In the genomic region with DNA sequence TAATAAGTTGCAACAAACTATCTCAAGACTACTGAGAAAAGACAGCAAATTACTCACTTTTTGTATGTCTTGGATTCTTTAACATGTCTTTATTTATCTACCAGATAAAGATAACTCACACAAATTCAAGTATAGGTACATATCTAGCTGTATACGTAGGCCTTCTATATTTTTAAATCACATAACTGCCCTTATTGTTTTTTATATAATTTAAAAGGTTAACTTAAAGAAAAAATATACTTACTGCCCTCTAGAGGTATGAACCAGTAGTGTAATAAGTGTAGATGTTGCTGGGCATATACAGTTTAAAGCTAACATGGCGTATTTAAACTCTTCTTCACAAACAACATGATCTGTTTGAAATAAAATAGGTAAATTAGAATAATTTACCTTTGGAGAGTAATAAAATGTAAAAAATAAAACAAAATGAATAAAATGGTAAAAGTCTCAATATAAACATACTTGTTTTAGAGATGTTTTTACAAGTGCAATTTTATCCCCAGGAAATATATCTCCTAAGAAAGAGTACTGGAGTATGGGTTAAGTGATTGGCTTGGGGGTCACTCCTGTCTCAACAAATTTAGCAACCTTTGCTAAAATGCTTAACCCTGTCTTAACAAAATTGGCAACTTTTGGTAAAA, we compare ENCODE assay signal across 8 cellular contexts.
DNase-seq lines count a peak whose midpoint lies in the region; ATAC-seq, FAIRE-seq and TF ChIP-seq lines count a peak whose summit lies in the region.

No MANE protein-coding gene starts in this region.

- no peaks in the 10 kb centered on the region for H4K20me1 ChIP-seq in GM23248 (ENCODE audit: insufficient read depth)
- H4K20me1 ChIP-seq in GM12878 (ENCODE audit: control insufficient read depth, insufficient read depth): no peaks in the 10 kb centered on the region

- peak; percentile 72 for ATAC-seq in GM12878

- TF ChIP-seq CTCF in LNCAP (IDR thresholded peaks at IDR 0.05) (peak; percentile 71), GM12878 (IDR thresholded peaks at IDR 0.05 in 2 of 3, conservative IDR thresholded peaks at IDR 0.05 in 1 of 3; ENCODE audit: control insufficient read depth in 2 of 3, extremely low read depth in 1 of 3, insufficient read depth in 1 of 3, low read depth in 3 of 3, low read length in 3 of 3) (peak; percentile 34 to 43 (median 43); a peak in 3 of 6 replicates)

- RAD21 ChIA-PET in GM12878 (lab: Charles Lee; ENCODE audit: unreplicated experiment): interaction anchor here (1.0 to 1.2 kb wide), 2 partner anchors 17 to 225 kb away, joined by 3 to 4 read pairs; no protein-coding TSS in a partner anchor

- no peak for TF ChIP-seq POLR2A in GM12878 (IDR thresholded peaks at IDR 0.05; ENCODE audit: low read depth, low read length)

- H3K27ac ChIP-seq in GM23248 (no peak overlapping the region), GM12878 (ENCODE audit: control insufficient read depth, insufficient read depth) (no peak overlapping the region)

- CTCF ChIA-PET in GM12878 (lab: Yijun Ruan, JAX): interaction anchor here (0.6 to 1.8 kb wide), 5 partner anchors 10 to 247 kb away, joined by 3 to 4 read pairs (median 3); no protein-coding TSS in a partner anchor

- H3K9ac ChIP-seq in GM23248: no peak overlapping the region
- H3K9ac ChIP-seq in GM12878 (ENCODE audit: control insufficient read depth, insufficient read depth, low read length): no peak overlapping the region

- H3K4me2 ChIP-seq in GM23248 (ENCODE audit: unreplicated experiment) (no peak overlapping the region), GM12878 (ENCODE audit: control insufficient read depth, insufficient read depth) (no peak overlapping the region)

- in situ Hi-C loops in GM23248 (cut with MboI) (no loop called here), GM12878 (cut with MboI) (no loop called here)

- H3F3A ChIP-seq in GM23248 (ENCODE audit: insufficient read depth): no peaks in the 10 kb centered on the region

- no peak for TF ChIP-seq RAD21 in GM12878 (IDR thresholded peaks at IDR 0.05; ENCODE audit: insufficient read depth, low read depth, low read length)

- H3K4me1 ChIP-seq in GM23248 (ENCODE audit: insufficient read depth) (no peaks in the 10 kb centered on the region), GM12878 (ENCODE audit: control insufficient read depth, insufficient read depth, low read length) (no peaks in the 10 kb centered on the region)

- H3K9me2 ChIP-seq in GM23248 (ENCODE audit: insufficient read depth): no peaks in the 10 kb centered on the region

- SMC1A ChIA-PET in GM12878 (lab: Charles Lee; ENCODE audit: uncharacterized antibody, unreplicated experiment): interaction anchor here (0.6 kb wide), 1 partner anchor 1231 kb away, joined by 3 read pairs; no protein-coding TSS in a partner anchor

- H2AFZ ChIP-seq in GM23248 (peak overlapping the region; percentile 54; the same call in 1 of the 2 replicates), GM12878 (ENCODE audit: control insufficient read depth, low read depth, low read length) (no peak overlapping the region)

- BruUV-seq in GM12878 (replicated peaks; lab: Mats Ljungman, UMichigan): no TSS peak

- peak; percentile 12 for DNase-seq in NCI-H2171 treated with DMSO at 0.1 percent for 48 hours (lab: John Stamatoyannopoulos, UW)
- DNase-seq in NCI-H2171 (lab: John Stamatoyannopoulos, UW): no peak
- DNase-seq in GM23248: peak; percentile 44
- DNase-seq in GM12878 (ENCODE audit: low read depth, low spot score): no peak
- DNase-seq in myocyte (ENCODE audit: low read depth): peak; percentile 24
- no peak for DNase-seq in activated CD4-positive, CD25-positive, alpha-beta regulatory T cell treated with anti-CD3 and anti-CD28 coated beads, Interleukin-2, amount 50 U/mL, for 72 hours
- DNase-seq in activated T-cell treated with anti-CD3 and anti-CD28 coated beads for 4 hours: no peak

- 36 to 42% methylated on average over 2 of the region's 2 CpGs for WGBS in GM23248 (ENCODE audit: low coverage in 1 of 2, low lambda C conversion rate in 2 of 2, missing lambda C conversion rate in 2 of 2), 2 experiments
- 0% methylated on average over 2 of the region's 2 CpGs for WGBS in GM12878 (ENCODE audit: insufficient coverage, insufficient replicate concordance, low lambda C conversion rate, missing lambda C conversion rate)

- H3K27me3 ChIP-seq in GM23248 (replicated peaks; ENCODE audit: insufficient read depth) (no peaks in the 10 kb centered on the region), GM12878 (replicated peaks in 1 of 2; ENCODE audit: control insufficient read depth in 2 of 2, insufficient read depth in 2 of 2, low read length in 1 of 2) (no peaks in the 10 kb centered on the region)

- no peaks in the 10 kb centered on the region for H3K9me3 ChIP-seq in GM23248 (ENCODE audit: low read depth)
- no peaks in the 10 kb centered on the region for H3K9me3 ChIP-seq in GM12878 (replicated peaks; ENCODE audit: control insufficient read depth, insufficient read depth, low read length)

- POLR2A ChIA-PET in GM12878 (lab: Charles Lee): no interaction called here

- H3K36me3 ChIP-seq in GM23248 (ENCODE audit: low read depth): no peaks in the 10 kb centered on the region
- no peaks in the 10 kb centered on the region for H3K36me3 ChIP-seq in GM12878 (ENCODE audit: control insufficient read depth in 2 of 2, insufficient read depth in 2 of 2, low read length in 1 of 2)

- FAIRE-seq in GM12878 (lab: Jason Lieb, UNC): peak; percentile 65

- intact Hi-C loops in GM12878 (cut with micrococcal nuclease; ENCODE audit: unreplicated experiment): no loop called here

- no peak overlapping the region for H3K4me3 ChIP-seq in GM23248
- H3K4me3 ChIP-seq in GM12878: no peak overlapping the region

- no peak for TF ChIP-seq EP300 in GM12878 (IDR thresholded peaks at IDR 0.05; ENCODE audit: borderline replicate concordance in 1 of 2, control insufficient read depth in 1 of 2, low read depth in 2 of 2, low read length in 2 of 2)

- H3K79me2 ChIP-seq in GM23248 (ENCODE audit: insufficient read depth) (no peaks in the 10 kb centered on the region), GM12878 (ENCODE audit: control insufficient read depth, insufficient read depth, low read length) (no peaks in the 10 kb centered on the region)

TF ChIP-seq in GM12878, 131 proteins besides CTCF, POLR2A, EP300 and RAD21:
- no peak for TF ChIP-seq STAT3 (IDR thresholded peaks at IDR 0.05; ENCODE audit: low read depth, low read length)
- TF ChIP-seq, protein P1, sequence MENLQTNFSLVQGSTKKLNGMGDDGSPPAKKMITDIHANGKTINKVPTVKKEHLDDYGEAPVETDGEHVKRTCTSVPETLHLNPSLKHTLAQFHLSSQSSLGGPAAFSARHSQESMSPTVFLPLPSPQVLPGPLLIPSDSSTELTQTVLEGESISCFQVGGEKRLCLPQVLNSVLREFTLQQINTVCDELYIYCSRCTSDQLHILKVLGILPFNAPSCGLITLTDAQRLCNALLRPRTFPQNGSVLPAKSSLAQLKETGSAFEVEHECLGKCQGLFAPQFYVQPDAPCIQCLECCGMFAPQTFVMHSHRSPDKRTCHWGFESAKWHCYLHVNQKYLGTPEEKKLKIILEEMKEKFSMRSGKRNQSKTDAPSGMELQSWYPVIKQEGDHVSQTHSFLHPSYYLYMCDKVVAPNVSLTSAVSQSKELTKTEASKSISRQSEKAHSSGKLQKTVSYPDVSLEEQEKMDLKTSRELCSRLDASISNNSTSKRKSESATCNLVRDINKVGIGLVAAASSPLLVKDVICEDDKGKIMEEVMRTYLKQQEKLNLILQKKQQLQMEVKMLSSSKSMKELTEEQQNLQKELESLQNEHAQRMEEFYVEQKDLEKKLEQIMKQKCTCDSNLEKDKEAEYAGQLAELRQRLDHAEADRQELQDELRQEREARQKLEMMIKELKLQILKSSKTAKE (IDR thresholded peaks at IDR 0.05; ENCODE audit: low read depth, poor library complexity, severe bottlenecking): no peak

Comparison
In these comparisons a context has a peak if more than half of its experiments do, and no peak if none do; other contexts are left out.
1. DNase-seq: peak in NCI-H2171 treated with DMSO at 0.1 percent for 48 hours (single experiment), GM23248 (single experiment) and myocyte (single experiment); none in NCI-H2171 (single experiment), GM12878 (single experiment), activated CD4-positive, CD25-positive, alpha-beta regulatory T cell treated with anti-CD3 and anti-CD28 coated beads, Interleukin-2, amount 50 U/mL, for 72 hours (single experiment) and activated T-cell treated with anti-CD3 and anti-CD28 coated beads for 4 hours (single experiment).